Comparison of ENCODE assay signal across 1 cellular context in the genomic region with DNA sequence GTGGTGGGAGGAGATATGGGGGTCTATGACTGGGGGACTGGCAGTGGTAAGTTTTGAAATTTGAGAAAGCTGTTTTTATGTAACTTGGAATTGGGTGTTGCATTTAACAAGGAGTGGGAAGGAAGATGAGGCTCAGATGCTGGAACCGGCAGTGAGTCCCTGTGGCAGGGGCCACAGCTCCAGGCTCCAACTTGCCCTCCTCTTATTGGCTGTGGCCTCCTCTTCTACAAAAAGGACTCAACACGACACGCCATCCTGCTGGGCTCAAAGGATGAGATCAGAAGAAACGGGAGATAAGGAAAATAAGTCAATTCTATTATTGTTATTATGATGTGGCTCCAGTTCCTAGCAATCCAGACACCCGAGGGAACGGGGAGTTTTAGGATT.
TF ChIP-seq lines count a peak whose summit lies in the region.

No MANE protein-coding gene starts in this region.

TF ChIP-seq in HepG2, 621 proteins besides CTCF, POLR2A, EP300 and RAD21:
- TF ChIP-seq ZFP82 (CRISPR knock-in tag; IDR thresholded peaks at IDR 0.05; ENCODE audit: borderline replicate concordance), result no peak
- TF ChIP-seq, protein P1, sequence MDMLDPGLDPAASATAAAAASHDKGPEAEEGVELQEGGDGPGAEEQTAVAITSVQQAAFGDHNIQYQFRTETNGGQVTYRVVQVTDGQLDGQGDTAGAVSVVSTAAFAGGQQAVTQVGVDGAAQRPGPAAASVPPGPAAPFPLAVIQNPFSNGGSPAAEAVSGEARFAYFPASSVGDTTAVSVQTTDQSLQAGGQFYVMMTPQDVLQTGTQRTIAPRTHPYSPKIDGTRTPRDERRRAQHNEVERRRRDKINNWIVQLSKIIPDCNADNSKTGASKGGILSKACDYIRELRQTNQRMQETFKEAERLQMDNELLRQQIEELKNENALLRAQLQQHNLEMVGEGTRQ (IDR thresholded peaks at IDR 0.05; ENCODE audit: low read depth, low read length), result no peak
- TF ChIP-seq, protein P1 (CRISPR knock-in tag; IDR thresholded peaks at IDR 0.05; ENCODE audit: borderline replicate concordance), result no peak
- no peak for TF ChIP-seq ZNF746 (CRISPR knock-in tag; IDR thresholded peaks at IDR 0.05)
- no peak for TF ChIP-seq KDM2A (CRISPR knock-in tag; IDR thresholded peaks at IDR 0.05; ENCODE audit: borderline replicate concordance, low read depth)
